In the genomic region with DNA sequence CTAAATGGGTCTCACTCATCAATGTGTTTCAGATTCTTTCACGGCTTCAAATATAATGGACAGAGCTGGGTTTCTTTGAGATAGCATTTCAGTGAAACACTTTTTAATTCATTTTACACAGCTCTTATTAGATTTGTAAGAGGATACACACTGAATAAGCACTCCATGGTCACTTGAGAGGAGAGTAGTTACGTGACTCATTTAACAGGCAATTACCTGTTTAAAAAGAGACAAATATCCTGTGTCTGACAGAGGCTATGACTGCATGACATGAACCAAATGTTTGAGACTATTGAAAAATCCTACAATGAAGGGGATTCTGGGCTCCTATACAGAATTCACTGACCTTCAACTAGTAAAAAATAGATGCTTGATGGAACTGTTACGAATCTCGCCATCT, we compare ENCODE assay signal across 21 cellular contexts.
A peak's percentile ranks its signal among the peaks of the same experiment; 100 is the strongest.
DNase-seq lines count a peak whose midpoint lies in the region; ATAC-seq, FAIRE-seq and TF ChIP-seq lines count a peak whose summit lies in the region.
"Had no signal": no experiment of that assay in that cellular context is flagged by ENCODE, and none has a peak within 500 bp of the region (broad histone marks: within the 10 kb centered on the region; RNA-seq: fewer than 3 reads in every experiment).

No MANE protein-coding gene starts in this region.

- H3K4me1 ChIP-seq in keratinocyte (ENCODE audit: control insufficient read depth, extremely low read depth, insufficient read depth, low read length), result peaks cover 13% of the 10 kb centered on the region
- peaks cover 0 to 6% (median 5%) of the 10 kb centered on the region in 4 donors for H3K4me1 ChIP-seq in sigmoid colon

- H3K27ac ChIP-seq in keratinocyte (ENCODE audit: control insufficient read depth, insufficient read depth, low read length), result no peak overlapping the region
- no peak overlapping the region for H3K27ac ChIP-seq in sigmoid colon
- H3K27ac ChIP-seq: dorsolateral prefrontal cortex had no signal

- intact Hi-C loops in sigmoid colon (cut with DNase I), result no loop called here

- dilution Hi-C loops in keratinocyte (cut with MboI; ENCODE audit: extremely low pct_ligation_motif_present, low sequenced_read_pairs), result no loop called here

- H2AFZ ChIP-seq in keratinocyte (ENCODE audit: control insufficient read depth, low read length), result no peak overlapping the region

- no peaks in the 10 kb centered on the region for H3K27me3 ChIP-seq in keratinocyte (ENCODE audit: control insufficient read depth, extremely low read depth, insufficient read depth, low read length)
- H3K27me3 ChIP-seq in sigmoid colon, result no peaks in the 10 kb centered on the region
- H3K27me3 ChIP-seq: dorsolateral prefrontal cortex had no signal

- H3K4me3 ChIP-seq in keratinocyte (ENCODE audit: control insufficient read depth in 2 of 3, extremely low read depth in 1 of 3, insufficient read depth in 2 of 3, low read depth in 1 of 3, low read length in 3 of 3) (no peak overlapping the region), sigmoid colon (no peak overlapping the region)
- H3K4me3 ChIP-seq: dorsolateral prefrontal cortex had no signal

- no peak overlapping the region for H3K9ac ChIP-seq in keratinocyte (ENCODE audit: control insufficient read depth, extremely low read depth, insufficient read depth, low read length)

- H3K36me3 ChIP-seq in keratinocyte (ENCODE audit: control insufficient read depth in 2 of 2, extremely low read depth in 1 of 2, insufficient read depth in 2 of 2, low read length in 2 of 2) (no peaks in the 10 kb centered on the region), sigmoid colon (no peaks in the 10 kb centered on the region)

- no peaks in the 10 kb centered on the region for H3K79me2 ChIP-seq in keratinocyte (ENCODE audit: control insufficient read depth, insufficient read depth, low read length)

- H3K9me3 ChIP-seq in keratinocyte (ENCODE audit: control insufficient read depth, low read depth, low read length) (no peaks in the 10 kb centered on the region), sigmoid colon (no peaks in the 10 kb centered on the region)

- WGBS in sigmoid colon, 2 donors, result 91 to 93% methylated on average over 4 of the region's 4 CpGs

- DNase-seq in HT1080 (ENCODE audit: low read depth) (peak; percentile 4), NCI-H2081 treated with DMSO at 0.1 percent for 48 hours (lab: John Stamatoyannopoulos, UW) (peak; percentile 71), NCI-H748 (lab: John Stamatoyannopoulos, UW; ENCODE audit: unreplicated experiment) (peak; percentile 97), keratinocyte (ENCODE audit: low read depth, low spot score) (no peak), LoVo (ENCODE audit: low spot score) (no peak), sigmoid colon (no peak)
- no peak for DNase-seq in NK-92 treated with Interleukin-12 subunit alpha and Interleukin-12 subunit beta, amount 100 ng/mL, for 24 hours (lab: John Stamatoyannopoulos, UW)
- DNase-seq: activated CD4-positive, alpha-beta memory T cell treated with anti-CD3 and anti-CD28 coated beads, Interleukin-2, amount 10 ng/mL, durations not matched to agents 7 days and 5 days; activated T-cell treated with anti-CD3 and anti-CD28 coated beads for 4 hours; amniotic stem cell; caudate nucleus; CD8-positive, alpha-beta memory T cell; dorsolateral prefrontal cortex; erythroblast; foreskin melanocyte; hypothalamus; islet precursor cell; naive B cell had no signal

- H3K9me1 ChIP-seq in keratinocyte (ENCODE audit: control insufficient read depth, extremely low read depth, insufficient read depth, low read length), result no peaks in the 10 kb centered on the region

- ATAC-seq in GM19328 (IDR thresholded peaks at IDR 0.05; ENCODE audit: unreplicated experiment), result no peak

- H3K4me2 ChIP-seq in keratinocyte (ENCODE audit: control insufficient read depth, extremely low read depth, insufficient read depth, low read depth, low read length), result no peak overlapping the region

- no peak for TF ChIP-seq EP300 in sigmoid colon (IDR thresholded peaks at IDR 0.05)

- TF ChIP-seq CTCF in keratinocyte (optimal IDR thresholded peaks at IDR 0.05 in 1 of 3, IDR thresholded peaks at IDR 0.05 in 1 of 3, conservative IDR thresholded peaks at IDR 0.05 in 1 of 3; ENCODE audit: extremely low read depth in 1 of 3, insufficient read depth in 2 of 3, low read length in 3 of 3) (no peak), sigmoid colon (IDR thresholded peaks at IDR 0.05) (no peak)

- no peaks in the 10 kb centered on the region for H4K20me1 ChIP-seq in keratinocyte (ENCODE audit: control insufficient read depth, extremely low read depth, insufficient read depth, low read length)

- FAIRE-seq in keratinocyte (lab: Jason Lieb, UNC), result peak; percentile 9
- FAIRE-seq: GM18507, urothelium cell line had no signal

- TF ChIP-seq POLR2A in sigmoid colon (IDR thresholded peaks at IDR 0.05), result no peak

Comparison
In these comparisons a context has a peak if more than half of its experiments do, and no peak if none do; other contexts are left out.
1. DNase-seq: peak in HT1080 (single experiment), NCI-H2081 treated with DMSO at 0.1 percent for 48 hours (single experiment) and NCI-H748 (single experiment); none in keratinocyte (single experiment), NK-92 treated with Interleukin-12 subunit alpha and Interleukin-12 subunit beta, amount 100 ng/mL, for 24 hours (single experiment), LoVo (single experiment) and sigmoid colon (single experiment).